21 cellular contexts compared by ENCODE assay signal in genomic region chr7:154874409-154875113, GRCh38.
"Had no signal": no experiment of that assay in that cellular context is flagged by ENCODE, and none has a peak within 500 bp of the region (broad histone marks: within the 10 kb centered on the region; RNA-seq: fewer than 3 reads in every experiment).

No MANE protein-coding gene starts in this region.

- H3K4me1 ChIP-seq: ascending aorta, gastrocnemius medialis, heart right ventricle, tibial artery, vagina had no signal

- H3K27me3 ChIP-seq: ascending aorta, dorsolateral prefrontal cortex, vagina had no signal

- H3K27ac ChIP-seq: ascending aorta, dorsolateral prefrontal cortex, gastrocnemius medialis, heart right ventricle, neutrophil, tibial artery, vagina had no signal

- H3K36me3 ChIP-seq: ascending aorta, gastrocnemius medialis, heart right ventricle, neutrophil, tibial artery, vagina had no signal

- H3K9me3 ChIP-seq: ascending aorta, gastrocnemius medialis, heart right ventricle, mucosa of descending colon, neutrophil, tibial artery, vagina had no signal

- H3K4me3 ChIP-seq: ascending aorta, dorsolateral prefrontal cortex, gastrocnemius medialis, heart right ventricle, mucosa of descending colon, tibial artery, vagina had no signal

- H3K4me1 Mint-ChIP-seq: activated naive CD4-positive, alpha-beta T cell treated with anti-CD3 and anti-CD28 coated beads, Interleukin-2, amount 10 ng/mL, durations not matched to agents 7 days and 5 days; naive thymus-derived CD4-positive, alpha-beta T cell; stimulated activated naive B cell treated with anti-CD40 and anti-IgM and Interleukin-4, amounts not matched to agents 10 μg/mL and 1 μg/mL and 100 μg/mL, for 72 hours had no signal

- H3K4me3 Mint-ChIP-seq: activated naive CD4-positive, alpha-beta T cell treated with anti-CD3 and anti-CD28 coated beads, Interleukin-2, amount 10 ng/mL, durations not matched to agents 7 days and 5 days; endodermal cell; naive thymus-derived CD4-positive, alpha-beta T cell; stimulated activated naive B cell treated with anti-CD40 and anti-IgM and Interleukin-4, amounts not matched to agents 10 μg/mL and 1 μg/mL and 100 μg/mL, for 72 hours had no signal

- H3K9me3 Mint-ChIP-seq: activated naive CD4-positive, alpha-beta T cell treated with anti-CD3 and anti-CD28 coated beads, Interleukin-2, amount 10 ng/mL, durations not matched to agents 7 days and 5 days; activated T-helper 2 cell treated with anti-CD3 and anti-CD28 coated beads, Interferon-gamma antibody, Interleukin-2, Interleukin-4, amounts not matched to agents 10 μg/mL and 5 μg/mL and 100 μg/mL, durations not matched to agents 14 hours and 24 hours and 36 hours; endodermal cell had no signal

- H3K27ac Mint-ChIP-seq: activated naive CD4-positive, alpha-beta T cell treated with anti-CD3 and anti-CD28 coated beads, Interleukin-2, amount 10 ng/mL, durations not matched to agents 7 days and 5 days; activated T-helper 2 cell treated with anti-CD3 and anti-CD28 coated beads, Interferon-gamma antibody, Interleukin-2, Interleukin-4, amounts not matched to agents 10 μg/mL and 5 μg/mL and 100 μg/mL, durations not matched to agents 14 hours and 24 hours and 36 hours; endodermal cell; naive thymus-derived CD4-positive, alpha-beta T cell; stimulated activated naive B cell treated with anti-CD40 and anti-IgM and Interleukin-4, amounts not matched to agents 10 μg/mL and 1 μg/mL and 100 μg/mL, for 72 hours had no signal

- H3K36me3 Mint-ChIP-seq: activated naive CD4-positive, alpha-beta T cell treated with anti-CD3 and anti-CD28 coated beads, Interleukin-2, amount 10 ng/mL, durations not matched to agents 7 days and 5 days; naive thymus-derived CD4-positive, alpha-beta T cell; stimulated activated naive B cell treated with anti-CD40 and anti-IgM and Interleukin-4, amounts not matched to agents 10 μg/mL and 1 μg/mL and 100 μg/mL, for 72 hours had no signal

- DNase-seq: activated CD4-positive, alpha-beta T cell treated with anti-CD3 and anti-CD28 coated beads, Interleukin-2, amount 50 U/mL, for 48 hours; activated CD4-positive, CD25-positive, alpha-beta regulatory T cell treated with anti-CD3 and anti-CD28 coated beads, Interleukin-2, amount 50 U/mL, for 72 hours; activated naive CD4-positive, alpha-beta T cell treated with anti-CD3 and anti-CD28 coated beads, Interleukin-2, amount 10 ng/mL, durations not matched to agents 7 days and 5 days; dorsolateral prefrontal cortex; endodermal cell; erythroblast; gastrocnemius medialis; heart right ventricle; left cardiac atrium; mammary epithelial cell; mucosa of descending colon; naive thymus-derived CD4-positive, alpha-beta T cell; stimulated activated CD4-positive, alpha-beta T cell treated with anti-CD3 and anti-CD28 coated beads, Interleukin-15, amount 100 ng/mL, for 24 hours; stimulated activated CD4-positive, alpha-beta T cell treated with anti-CD3 and anti-CD28 coated beads, Interleukin-4, amount 100 ng/mL, for 1 hour; stimulated activated naive B cell treated with anti-CD40 and anti-IgM and Interleukin-4, amounts not matched to agents 10 μg/mL and 1 μg/mL and 100 μg/mL, for 72 hours; T1000; tibial artery had no signal
